ENCODE assay signal across 2 cellular contexts in genomic region chr7:47654672-47655340, GRCh38.
TF ChIP-seq lines count a peak whose summit lies in the region.

No MANE protein-coding gene starts in this region.

TF ChIP-seq in Ishikawa, 13 proteins besides CTCF, POLR2A, EP300 and RAD21:
- TF ChIP-seq EGR1 (IDR thresholded peaks at IDR 0.05) (peak; percentile 65), TEAD4 (IDR thresholded peaks at IDR 0.05) (no peak)

TF ChIP-seq in H1, 55 proteins besides CTCF, POLR2A, EP300 and RAD21:
- TF ChIP-seq SIRT6 (IDR thresholded peaks at IDR 0.05; ENCODE audit: low read length) (no peak), CBX8 (IDR thresholded peaks at IDR 0.05; ENCODE audit: borderline replicate concordance, low read depth, low read length) (no peak), POU5F1 (IDR thresholded peaks at IDR 0.05; ENCODE audit: low read depth, low read length) (no peak), HDAC2 (IDR thresholded peaks at IDR 0.05; ENCODE audit: borderline replicate concordance in 1 of 2, low read depth in 2 of 2, low read length in 2 of 2) (no peak), BACH1 (IDR thresholded peaks at IDR 0.05; ENCODE audit: low read length) (no peak), RBBP5 (IDR thresholded peaks at IDR 0.05; ENCODE audit: borderline replicate concordance, low read depth, low read length) (no peak), SIN3A (conservative IDR thresholded peaks at IDR 0.05 in 1 of 2, IDR thresholded peaks at IDR 0.05 in 1 of 2; ENCODE audit: low read depth in 1 of 2, low read length in 2 of 2) (no peak), TAF1 (IDR thresholded peaks at IDR 0.05; ENCODE audit: low read depth, low read length) (no peak), BRCA1 (IDR thresholded peaks at IDR 0.05; ENCODE audit: low read depth, low read length) (no peak), MAFK (IDR thresholded peaks at IDR 0.05; ENCODE audit: low read depth, low read length) (no peak), HDAC6 (IDR thresholded peaks at IDR 0.05; ENCODE audit: low read depth, low read length) (no peak), JUN (IDR thresholded peaks at IDR 0.05; ENCODE audit: low read depth, low read length) (no peak), TAF7 (optimal IDR thresholded peaks at IDR 0.05; ENCODE audit: borderline replicate concordance, low read depth, low read length) (no peak), ASH2L (IDR thresholded peaks at IDR 0.05; ENCODE audit: low read length) (no peak)
- TF ChIP-seq, protein P1, sequence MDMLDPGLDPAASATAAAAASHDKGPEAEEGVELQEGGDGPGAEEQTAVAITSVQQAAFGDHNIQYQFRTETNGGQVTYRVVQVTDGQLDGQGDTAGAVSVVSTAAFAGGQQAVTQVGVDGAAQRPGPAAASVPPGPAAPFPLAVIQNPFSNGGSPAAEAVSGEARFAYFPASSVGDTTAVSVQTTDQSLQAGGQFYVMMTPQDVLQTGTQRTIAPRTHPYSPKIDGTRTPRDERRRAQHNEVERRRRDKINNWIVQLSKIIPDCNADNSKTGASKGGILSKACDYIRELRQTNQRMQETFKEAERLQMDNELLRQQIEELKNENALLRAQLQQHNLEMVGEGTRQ (IDR thresholded peaks at IDR 0.05; ENCODE audit: low read length), result no peak
- TF ChIP-seq, protein P2, sequence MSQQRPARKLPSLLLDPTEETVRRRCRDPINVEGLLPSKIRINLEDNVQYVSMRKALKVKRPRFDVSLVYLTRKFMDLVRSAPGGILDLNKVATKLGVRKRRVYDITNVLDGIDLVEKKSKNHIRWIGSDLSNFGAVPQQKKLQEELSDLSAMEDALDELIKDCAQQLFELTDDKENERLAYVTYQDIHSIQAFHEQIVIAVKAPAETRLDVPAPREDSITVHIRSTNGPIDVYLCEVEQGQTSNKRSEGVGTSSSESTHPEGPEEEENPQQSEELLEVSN (IDR thresholded peaks at IDR 0.05), result no peak
